In genomic region chr17:73304971-73305786, GRCh38 we compare ENCODE assay signal across 8 cellular contexts. TPM values are rescaled to one million over a fixed set of nuclear protein-coding genes. Genes with fewer than 3 reads are reported as not detected.
DNase-seq lines count a peak whose midpoint lies in the region; ATAC-seq and TF ChIP-seq lines count a peak whose summit lies in the region.

No MANE protein-coding gene starts in this region.

- in situ Hi-C loops in mammary epithelial cell (cut with MboI; ENCODE audit: low sequenced_read_pairs in 2 of 2): no loop called here

- ATAC-seq in left colon (peak; percentile 42), thoracic aorta (ENCODE audit: insufficient number of reproducible peaks, low FRiP score, low read depth) (peak; percentile 31), GM21526 (IDR thresholded peaks at IDR 0.05; ENCODE audit: low FRiP score, unreplicated experiment) (no peak), HG03378 (IDR thresholded peaks at IDR 0.05; ENCODE audit: unreplicated experiment) (no peak)

- H3K9me3 ChIP-seq in mammary epithelial cell (replicated peaks; ENCODE audit: insufficient read depth, low read length): no peaks in the 10 kb centered on the region
- no peaks in the 10 kb centered on the region for H3K9me3 ChIP-seq in thoracic aorta

- H3K27ac ChIP-seq in mammary epithelial cell (ENCODE audit: insufficient read depth, low read depth, low read length): peak overlapping the region; percentile 71
- H3K27ac ChIP-seq in thoracic aorta: peak overlapping the region; percentile 98 to 99

- intact Hi-C loops in mammary epithelial cell (cut with micrococcal nuclease): loop anchor here (10.0 kb wide), 1 partner anchor 720 kb away; no protein-coding TSS in a partner anchor
- intact Hi-C loops in left colon (cut with DNase I, micrococcal nuclease): no loop called here

- H3K27me3 ChIP-seq in mammary epithelial cell (ENCODE audit: insufficient read depth, low read length): no peaks in the 10 kb centered on the region
- no peaks in the 10 kb centered on the region for H3K27me3 ChIP-seq in thoracic aorta (replicated peaks; ENCODE audit: insufficient read depth)

- WGBS in mammary epithelial cell (ENCODE audit: low coverage, missing lambda C conversion rate): 15% methylated on average over 10 of the region's 16 CpGs

- peak overlapping the region; percentile 22 to 51 (median 32) for H3K4me3 ChIP-seq in mammary epithelial cell (replicated peaks in 1 of 3; ENCODE audit: insufficient read depth in 1 of 3, low read depth in 2 of 3, low read length in 3 of 3)
- H3K4me3 ChIP-seq in thoracic aorta: peak overlapping the region; percentile 67

- peak; percentile 89 for DNase-seq in Daoy (ENCODE audit: low read depth)
- DNase-seq in NCI-H2196 (lab: John Stamatoyannopoulos, UW; ENCODE audit: unreplicated experiment): peak; percentile 57
- peak; percentile 69 for DNase-seq in mammary epithelial cell
- peak; percentile 66 to 70 for DNase-seq in left colon
- peak; percentile 72 for DNase-seq in thoracic aorta (ENCODE audit: low spot score)
- DNase-seq in stimulated activated CD4-positive, alpha-beta T cell treated with anti-CD3 and anti-CD28 coated beads, Interleukin-12 subunit alpha, Interleukin-12 subunit beta, amount 100 ng/mL, for 4 hours: no peak

- TSS peak; percentile 48 for BruUV-seq in mammary epithelial cell (replicated peaks; lab: Mats Ljungman, UMichigan)

- H3K36me3 ChIP-seq in mammary epithelial cell (ENCODE audit: insufficient read depth, low read length) (no peaks in the 10 kb centered on the region), thoracic aorta (no peaks in the 10 kb centered on the region)

- dilution Hi-C loops in mammary epithelial cell (cut with HindIII; ENCODE audit: low sequenced_read_pairs): no loop called here

- H4K20me1 ChIP-seq in mammary epithelial cell (ENCODE audit: insufficient read depth, low read length): no peaks in the 10 kb centered on the region

- TF ChIP-seq CTCF in mammary epithelial cell (conservative IDR thresholded peaks at IDR 0.05 in 1 of 2, IDR thresholded peaks at IDR 0.05 in 1 of 2; ENCODE audit: extremely low read depth in 1 of 2, insufficient read depth in 1 of 2, low read depth in 1 of 2, low read length in 2 of 2): peak in 1 of 2 donors; percentile 34
- no peak for TF ChIP-seq CTCF in thoracic aorta (IDR thresholded peaks at IDR 0.05)

- peak overlapping the region; percentile 84 for H2AFZ ChIP-seq in mammary epithelial cell (ENCODE audit: low read depth, low read length)

- peak overlapping the region; percentile 94 for H3K4me2 ChIP-seq in mammary epithelial cell (ENCODE audit: insufficient read depth, low read depth, low read length)

- H3K4me1 ChIP-seq in mammary epithelial cell (ENCODE audit: insufficient read depth, low read length) (peaks cover 52% of the 10 kb centered on the region), thoracic aorta (ENCODE audit: control insufficient read depth in 1 of 2, low read depth in 2 of 2) (peaks cover 52 to 89% of the 10 kb centered on the region in 2 donors)

- H3K79me2 ChIP-seq in mammary epithelial cell (ENCODE audit: insufficient read depth, low read length): peaks cover 89% of the 10 kb centered on the region

- H3K9ac ChIP-seq in mammary epithelial cell (ENCODE audit: insufficient read depth, low read length): peak overlapping the region; percentile 70

- CTCF ChIA-PET in mammary epithelial cell (lab: Charles Lee; ENCODE audit: low non-redundant PET): interaction anchor here (0.5 kb wide), 1 partner anchor 64 kb away, joined by 4 read pairs; no protein-coding TSS in a partner anchor

RNA-seq across cellular contexts. Expression of gene CDC42EP4, which starts 6.6 kb away (rescaled TPM):
- total RNA-seq in Daoy (2014; rRNA removed; shearing (Covaris generic)): 39.7 and 50.5 TPM in 2 replicates
- total RNA-seq in mammary epithelial cell: 10 to 100 TPM; 21.4 to 25.3 TPM
- 17.2 TPM for polyA plus RNA-seq in mammary epithelial cell
- 20.4 TPM for polyA minus RNA-seq in mammary epithelial cell
- 10 to 100 TPM; 49.6 to 65.6 TPM for total RNA-seq in left colon
- 100 to 1,000 TPM in 1 of 2 donors, 10 to 100 TPM in 1; 73.8 to 134 TPM for total RNA-seq in thoracic aorta

RNA-seq across cellular contexts. Expression of gene CPSF4L, which starts 43.5 kb away (rescaled TPM):
- not detected in 2 replicates for total RNA-seq in Daoy (2014; rRNA removed; shearing (Covaris generic))
- total RNA-seq in mammary epithelial cell (not detected), left colon (under 1 TPM in 1 of 2 donors, not detected in 1; 0.20 TPM), thoracic aorta (not detected)
- polyA plus RNA-seq in mammary epithelial cell: not detected
- polyA minus RNA-seq in mammary epithelial cell: not detected

Comparison
In these comparisons a context has a peak if more than half of its experiments do, and no peak if none do; other contexts are left out.
1. ATAC-seq: peak in left colon (single experiment) and thoracic aorta (single experiment); none in GM21526 (single experiment) and HG03378 (single experiment).